ENCODE assay signal across 28 cellular contexts in genomic region chr15:27707216-27707710, GRCh38.
"Had no signal": no experiment of that assay in that cellular context is flagged by ENCODE, and none has a peak within 500 bp of the region (broad histone marks: within the 10 kb centered on the region; RNA-seq: fewer than 3 reads in every experiment).

No MANE protein-coding gene starts in this region.

- H3K4me3 ChIP-seq: breast epithelium, esophagus muscularis mucosa, heart left ventricle, psoas muscle, smooth muscle cell, upper lobe of left lung, vagina had no signal

- H3K27me3 ChIP-seq: foreskin keratinocyte, upper lobe of left lung, vagina had no signal

- DNase-seq: activated CD4-positive, alpha-beta memory T cell treated with anti-CD3 and anti-CD28 coated beads for 36 hours; activated CD4-positive, alpha-beta T cell treated with anti-CD3 and anti-CD28 coated beads, Interleukin-2, amount 10 ng/mL, durations not matched to agents 24 days and 14 days; activated CD4-positive, CD25-positive, alpha-beta regulatory T cell treated with anti-CD3 and anti-CD28 coated beads, Interleukin-2, amount 50 U/mL, for 72 hours; activated CD8-positive, alpha-beta memory T cell treated with anti-CD3 and anti-CD28 coated beads, Interleukin-2, amount 50 U/mL, for 48 hours; activated gamma-delta T cell; activated naive CD4-positive, alpha-beta T cell treated with anti-CD3 and anti-CD28 coated beads, Interleukin-2, amount 50 U/mL, for 16 hours; activated T-cell treated with anti-CD3 and anti-CD28 coated beads, Interleukin-2, amount 50 U/mL, for 24 hours; amniotic stem cell; central memory CD4-positive, alpha-beta T cell; endodermal cell; foreskin keratinocyte; heart left ventricle; hypothalamus; immature natural killer cell; kidney; naive B cell; psoas muscle; stimulated activated CD4-positive, alpha-beta T cell treated with anti-CD3 and anti-CD28 coated beads, Interleukin-1b, Interleukin-23, amount 100 ng/mL, for 48 hours; stimulated activated CD4-positive, alpha-beta T cell treated with anti-CD3 and anti-CD28 coated beads, Interleukin-4, amount 100 ng/mL, for 4 hours; stimulated activated CD8-positive, alpha-beta memory T cell treated with anti-CD3 and anti-CD28 coated beads, Interleukin-4, amount 100 ng/mL, for 48 hours; stimulated activated naive CD8-positive, alpha-beta T cell treated with anti-CD3 and anti-CD28 coated beads, Interleukin-15, amount 100 ng/mL, for 72 hours; substantia nigra; upper lobe of left lung had no signal

- H3K9me3 ChIP-seq: vagina had no signal

- H3K27ac ChIP-seq: breast epithelium, esophagus muscularis mucosa, foreskin keratinocyte, heart left ventricle, parathyroid adenoma, psoas muscle, upper lobe of left lung, vagina had no signal

- H3K36me3 ChIP-seq: breast epithelium, esophagus muscularis mucosa, heart left ventricle, upper lobe of left lung, vagina had no signal
